In the genomic region with DNA sequence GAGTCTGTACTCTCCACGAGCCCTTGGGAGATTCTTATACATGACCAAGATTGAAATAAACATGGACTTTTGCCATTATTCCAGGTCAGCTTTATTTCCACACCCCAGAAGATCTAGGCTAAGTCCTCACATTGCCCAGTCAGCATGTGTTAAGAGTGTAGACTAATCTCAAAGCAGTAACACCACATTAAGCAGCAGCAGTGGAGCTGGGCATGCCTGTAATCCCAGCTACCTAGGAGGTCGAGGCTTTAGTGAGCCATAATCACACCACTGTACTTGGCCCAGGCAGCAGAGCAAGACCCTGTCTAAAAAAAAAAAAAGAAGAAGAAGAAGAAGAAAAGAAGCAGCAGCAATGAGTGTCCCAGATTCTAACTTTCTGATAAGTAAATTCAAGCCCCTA, we compare ENCODE assay signal across 28 cellular contexts.
"Had no signal": no experiment of that assay in that cellular context is flagged by ENCODE, and none has a peak within 500 bp of the region (broad histone marks: within the 10 kb centered on the region; RNA-seq: fewer than 3 reads in every experiment).

No MANE protein-coding gene starts in this region.

- H3K4me1 ChIP-seq: parathyroid adenoma, psoas muscle, right lobe of liver, sigmoid colon, stomach, testis, tibial artery, upper lobe of left lung, vagina had no signal

- FAIRE-seq: small intestine, urothelium cell line had no signal

- H3K27ac Mint-ChIP-seq: natural killer cell; nephron; neural progenitor cell; progenitor cell of endocrine pancreas; stimulated activated effector memory CD8-positive, alpha-beta T cell treated with anti-CD3 and anti-CD28 coated beads, Interleukin-12 subunit alpha, Interleukin-12 subunit beta, amount 100 ng/mL, for 72 hours; stimulated activated naive B cell treated with anti-CD40 and anti-IgM and Interleukin-4, amounts not matched to agents 10 μg/mL and 1 μg/mL and 100 μg/mL, for 72 hours; stimulated activated naive CD8-positive, alpha-beta T cell treated with anti-CD3 and anti-CD28 coated beads, Interleukin-15, Interleukin-2, amounts not matched to agents 100 ng/mL and 50 ng/mL, for 24 hours had no signal

- H3K27ac ChIP-seq: neural progenitor cell, ovary, parathyroid adenoma, psoas muscle, right lobe of liver, sigmoid colon, stomach, testis, tibial artery, upper lobe of left lung, vagina had no signal

- H3K4me1 Mint-ChIP-seq: natural killer cell; nephron; stimulated activated effector memory CD8-positive, alpha-beta T cell treated with anti-CD3 and anti-CD28 coated beads, Interleukin-12 subunit alpha, Interleukin-12 subunit beta, amount 100 ng/mL, for 72 hours; stimulated activated naive B cell treated with anti-CD40 and anti-IgM and Interleukin-4, amounts not matched to agents 10 μg/mL and 1 μg/mL and 100 μg/mL, for 72 hours had no signal

- H3K9me3 ChIP-seq: ovary, psoas muscle, right lobe of liver, sigmoid colon, testis, tibial artery, upper lobe of left lung, vagina had no signal

- ATAC-seq: natural killer cell; psoas muscle; right cardiac atrium; right lobe of liver; stimulated activated effector memory CD8-positive, alpha-beta T cell treated with anti-CD3 and anti-CD28 coated beads, Interleukin-12 subunit alpha, Interleukin-12 subunit beta, amount 100 ng/mL, for 72 hours; stimulated activated naive B cell treated with anti-CD40 and anti-IgM and Interleukin-4, amounts not matched to agents 10 μg/mL and 1 μg/mL and 100 μg/mL, for 72 hours had no signal

- H3K9me3 Mint-ChIP-seq: natural killer cell; stimulated activated effector memory CD8-positive, alpha-beta T cell treated with anti-CD3 and anti-CD28 coated beads, Interleukin-12 subunit alpha, Interleukin-12 subunit beta, amount 100 ng/mL, for 72 hours had no signal

- DNase-seq: natural killer cell; occipital lobe; ovary; posterior cingulate gyrus; psoas muscle; right cardiac atrium; right lobe of liver; sigmoid colon; small intestine; stimulated activated CD4-positive, alpha-beta T cell treated with anti-CD3 and anti-CD28 coated beads, Interleukin-15, amount 100 ng/mL, for 24 hours; stimulated activated CD4-positive, alpha-beta T cell treated with anti-CD3 and anti-CD28 coated beads, Interleukin-2, amount 100 ng/mL, for 24 hours; stimulated activated CD4-positive, alpha-beta T cell treated with anti-CD3 and anti-CD28 coated beads, Interleukin-2, amount 100 ng/mL, for 48 hours; stimulated activated CD4-positive, alpha-beta T cell treated with anti-CD3 and anti-CD28 coated beads, Interleukin-4, amount 100 ng/mL, for 24 hours; stimulated activated naive B cell treated with anti-CD40 and anti-IgM and Interleukin-4, amounts not matched to agents 10 μg/mL and 1 μg/mL and 100 μg/mL, for 72 hours; stimulated activated naive CD4-positive, alpha-beta T cell treated with Interleukin-2 at 50 U/mL for 16 hours; stomach; testis; tibial artery; trophoblast cell; upper lobe of left lung had no signal

- H3K4me2 ChIP-seq: neural progenitor cell had no signal

- H3K79me2 ChIP-seq: parathyroid adenoma had no signal

- H3K4me3 Mint-ChIP-seq: natural killer cell; nephron; neural progenitor cell; stimulated activated effector memory CD8-positive, alpha-beta T cell treated with anti-CD3 and anti-CD28 coated beads, Interleukin-12 subunit alpha, Interleukin-12 subunit beta, amount 100 ng/mL, for 72 hours; stimulated activated naive B cell treated with anti-CD40 and anti-IgM and Interleukin-4, amounts not matched to agents 10 μg/mL and 1 μg/mL and 100 μg/mL, for 72 hours; stimulated activated naive CD8-positive, alpha-beta T cell treated with anti-CD3 and anti-CD28 coated beads, Interleukin-15, Interleukin-2, amounts not matched to agents 100 ng/mL and 50 ng/mL, for 24 hours had no signal

- H3K27me3 ChIP-seq: neural progenitor cell, ovary, right lobe of liver, sigmoid colon, stomach, testis, tibial artery, upper lobe of left lung, vagina had no signal

- H3K36me3 Mint-ChIP-seq: natural killer cell; neural progenitor cell; stimulated activated effector memory CD8-positive, alpha-beta T cell treated with anti-CD3 and anti-CD28 coated beads, Interleukin-12 subunit alpha, Interleukin-12 subunit beta, amount 100 ng/mL, for 72 hours; stimulated activated naive B cell treated with anti-CD40 and anti-IgM and Interleukin-4, amounts not matched to agents 10 μg/mL and 1 μg/mL and 100 μg/mL, for 72 hours had no signal

- H3K4me3 ChIP-seq: neural progenitor cell, ovary, psoas muscle, right lobe of liver, sigmoid colon, stomach, testis, tibial artery, upper lobe of left lung, vagina had no signal

- H3K9ac ChIP-seq: neural progenitor cell, parathyroid adenoma had no signal

- H3K27me3 Mint-ChIP-seq: progenitor cell of endocrine pancreas; stimulated activated naive CD8-positive, alpha-beta T cell treated with anti-CD3 and anti-CD28 coated beads, Interleukin-15, Interleukin-2, amounts not matched to agents 100 ng/mL and 50 ng/mL, for 24 hours had no signal

- H2AFZ ChIP-seq: parathyroid adenoma had no signal

- H3K36me3 ChIP-seq: neural progenitor cell, ovary, right lobe of liver, sigmoid colon, stomach, tibial artery, upper lobe of left lung, vagina had no signal
